32 cellular contexts compared by ENCODE assay signal in the genomic region with DNA sequence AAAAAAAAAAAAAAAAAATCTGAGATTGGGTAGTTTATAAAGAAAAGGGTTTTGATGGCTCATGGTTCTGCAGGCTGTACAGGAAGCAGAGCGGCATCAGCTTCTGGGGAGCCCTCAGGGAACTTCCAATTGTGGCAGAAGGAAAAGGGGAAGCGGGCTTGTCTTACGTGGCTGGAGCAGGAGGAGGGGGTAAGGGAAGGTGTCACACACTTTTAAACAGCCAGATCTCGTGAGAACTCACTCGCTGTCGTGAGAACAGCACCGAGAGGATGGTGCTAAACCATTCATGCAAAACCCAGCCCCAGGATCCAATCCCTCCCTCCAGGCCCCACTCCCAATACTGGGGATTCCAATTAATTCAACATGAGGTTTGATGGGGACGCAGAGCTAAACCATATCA.
"Had no signal": no experiment of that assay in that cellular context is flagged by ENCODE, and none has a peak within 500 bp of the region (broad histone marks: within the 10 kb centered on the region; RNA-seq: fewer than 3 reads in every experiment).

No MANE protein-coding gene starts in this region.

- H3K9me3 Mint-ChIP-seq: activated B cell treated with CpG ODN at 0.5 μM for 24 hours; activated CD4-positive, alpha-beta memory T cell treated with anti-CD3 and anti-CD28 coated beads for 36 hours; activated CD4-positive, alpha-beta T cell treated with anti-CD3 and anti-CD28 coated beads, Interleukin-2, amount 10 ng/mL, durations not matched to agents 24 days and 14 days; activated CD8-positive, alpha-beta T cell treated with anti-CD3 and anti-CD28 coated beads for 36 hours; activated naive CD4-positive, alpha-beta T cell treated with anti-CD3 and anti-CD28 coated beads for 36 hours; activated naive CD4-positive, alpha-beta T cell treated with anti-CD3 and anti-CD28 coated beads, Interleukin-2, amount 50 U/mL, for 72 hours; activated naive CD8-positive, alpha-beta T cell treated with anti-CD3 and anti-CD28 coated beads for 36 hours; activated T-cell treated with anti-CD3 and anti-CD28 coated beads, Interleukin-2, amount 50 U/mL, for 4 hours; activated T-cell treated with anti-CD3 and anti-CD28 coated beads, Interleukin-2, amount 50 U/mL, for 72 hours; activated T-helper 1 cell treated with anti-CD3 and anti-CD28 coated beads, Interleukin-12 subunit alpha, Interleukin-12 subunit beta, Interleukin-2, Interleukin-4 antibody, amounts not matched to agents 30 ng/mL and 10 ng/mL and 1 ng/mL, durations not matched to agents 14 hours and 24 hours and 36 hours; activated T-helper 17 cell treated with anti-CD3 and anti-CD28 coated beads, Interleukin-2, amount 50 U/mL, for 72 hours; T-helper 1 cell treated with Interleukin-12 subunit alpha and Interleukin-12 subunit beta and Interleukin-4 antibody, amounts not matched to agents 30 μg/mL and 1 μg/mL, for 36 hours; T-helper 2 cell treated with Interferon-gamma antibody and Interleukin-4, amounts not matched to agents 5 μg/mL and 100 μg/mL, for 36 hours had no signal

- DNase-seq: activated B cell treated with CpG ODN at 0.5 μM for 24 hours; activated CD4-positive, alpha-beta memory T cell treated with anti-CD3 and anti-CD28 coated beads for 36 hours; activated CD4-positive, alpha-beta T cell treated with anti-CD3 and anti-CD28 coated beads for 4 hours; activated CD4-positive, alpha-beta T cell treated with anti-CD3 and anti-CD28 coated beads, Interleukin-2, amount 10 ng/mL, durations not matched to agents 24 days and 14 days; activated CD4-positive, alpha-beta T cell treated with anti-CD3 and anti-CD28 coated beads, Interleukin-2, amount 50 U/mL, for 1 hour; activated CD4-positive, alpha-beta T cell treated with anti-CD3 and anti-CD28 coated beads, Interleukin-2, amount 50 U/mL, for 4 hours; activated CD4-positive, CD25-positive, alpha-beta regulatory T cell treated with anti-CD3 and anti-CD28 coated beads, Interleukin-2, amount 50 U/mL, for 72 hours; activated CD8-positive, alpha-beta memory T cell treated with anti-CD3 and anti-CD28 coated beads, Interleukin-2, amount 50 U/mL, for 4 hours; activated CD8-positive, alpha-beta T cell treated with anti-CD3 and anti-CD28 coated beads for 36 hours; activated effector memory CD4-positive, alpha-beta T cell treated with anti-CD3 and anti-CD28 coated beads, Interleukin-2, amount 50 U/mL, for 16 hours; activated gamma-delta T cell treated with Interleukin-2 at 50 U/mL for 16 hours; activated naive CD4-positive, alpha-beta T cell; activated naive CD4-positive, alpha-beta T cell treated with anti-CD3 and anti-CD28 coated beads for 36 hours; activated naive CD4-positive, alpha-beta T cell treated with anti-CD3 and anti-CD28 coated beads, Interleukin-2, amount 50 U/mL, for 16 hours; activated naive CD8-positive, alpha-beta T cell treated with anti-CD3 and anti-CD28 coated beads for 36 hours; activated T-cell treated with anti-CD3 and anti-CD28 coated beads for 4 hours; activated T-cell treated with anti-CD3 and anti-CD28 coated beads, Interleukin-2, amount 50 U/mL, for 1 hour; activated T-cell treated with anti-CD3 and anti-CD28 coated beads, Interleukin-2, amount 50 U/mL, for 4 hours; activated T-cell treated with anti-CD3 and anti-CD28 coated beads, Interleukin-2, amount 50 U/mL, for 72 hours; adrenal gland; amniotic stem cell; body of pancreas; brain microvascular endothelial cell; central memory CD4-positive, alpha-beta T cell; T-helper 1 cell; T-helper 2 cell; T-helper 9 cell had no signal

- ATAC-seq: activated CD8-positive, alpha-beta T cell treated with anti-CD3 and anti-CD28 coated beads for 36 hours; activated naive CD4-positive, alpha-beta T cell treated with anti-CD3 and anti-CD28 coated beads, Interleukin-2, amount 50 U/mL, for 72 hours; activated T-cell treated with anti-CD3 and anti-CD28 coated beads, Interleukin-2, amount 50 U/mL, for 4 hours; activated T-cell treated with anti-CD3 and anti-CD28 coated beads, Interleukin-2, amount 50 U/mL, for 72 hours; activated T-helper 17 cell treated with anti-CD3 and anti-CD28 coated beads, Interleukin-2, amount 50 U/mL, for 72 hours; body of pancreas had no signal

- H3K36me3 Mint-ChIP-seq: activated CD4-positive, alpha-beta memory T cell treated with anti-CD3 and anti-CD28 coated beads for 36 hours; activated naive CD4-positive, alpha-beta T cell treated with anti-CD3 and anti-CD28 coated beads, Interleukin-2, amount 50 U/mL, for 72 hours; activated naive CD8-positive, alpha-beta T cell treated with anti-CD3 and anti-CD28 coated beads for 36 hours had no signal

- H3K27ac Mint-ChIP-seq: activated B cell treated with CpG ODN at 0.5 μM for 24 hours; activated CD4-positive, alpha-beta memory T cell treated with anti-CD3 and anti-CD28 coated beads for 36 hours; activated CD4-positive, alpha-beta T cell treated with anti-CD3 and anti-CD28 coated beads, Interleukin-2, amount 10 ng/mL, durations not matched to agents 24 days and 14 days; activated CD8-positive, alpha-beta T cell treated with anti-CD3 and anti-CD28 coated beads for 36 hours; activated naive CD4-positive, alpha-beta T cell treated with anti-CD3 and anti-CD28 coated beads for 36 hours; activated naive CD4-positive, alpha-beta T cell treated with anti-CD3 and anti-CD28 coated beads, Interleukin-2, amount 50 U/mL, for 72 hours; activated naive CD8-positive, alpha-beta T cell treated with anti-CD3 and anti-CD28 coated beads for 36 hours; activated T-cell treated with anti-CD3 and anti-CD28 coated beads, Interleukin-2, amount 50 U/mL, for 72 hours; activated T-helper 1 cell treated with anti-CD3 and anti-CD28 coated beads, Interleukin-12 subunit alpha, Interleukin-12 subunit beta, Interleukin-2, Interleukin-4 antibody, amounts not matched to agents 30 ng/mL and 10 ng/mL and 1 ng/mL, durations not matched to agents 14 hours and 24 hours and 36 hours; activated T-helper 17 cell treated with anti-CD3 and anti-CD28 coated beads, Interleukin-2, amount 50 U/mL, for 72 hours; T-helper 1 cell treated with Interleukin-12 subunit alpha and Interleukin-12 subunit beta and Interleukin-4 antibody, amounts not matched to agents 30 μg/mL and 1 μg/mL, for 36 hours; T-helper 2 cell treated with Interferon-gamma antibody and Interleukin-4, amounts not matched to agents 5 μg/mL and 100 μg/mL, for 36 hours had no signal

- H3K4me3 Mint-ChIP-seq: activated B cell treated with CpG ODN at 0.5 μM for 24 hours; activated CD4-positive, alpha-beta memory T cell treated with anti-CD3 and anti-CD28 coated beads for 36 hours; activated CD4-positive, alpha-beta T cell treated with anti-CD3 and anti-CD28 coated beads, Interleukin-2, amount 10 ng/mL, durations not matched to agents 24 days and 14 days; activated CD8-positive, alpha-beta T cell treated with anti-CD3 and anti-CD28 coated beads for 36 hours; activated naive CD4-positive, alpha-beta T cell treated with anti-CD3 and anti-CD28 coated beads for 36 hours; activated naive CD8-positive, alpha-beta T cell treated with anti-CD3 and anti-CD28 coated beads for 36 hours; activated T-cell treated with anti-CD3 and anti-CD28 coated beads, Interleukin-2, amount 50 U/mL, for 4 hours; activated T-cell treated with anti-CD3 and anti-CD28 coated beads, Interleukin-2, amount 50 U/mL, for 72 hours; activated T-helper 1 cell treated with anti-CD3 and anti-CD28 coated beads, Interleukin-12 subunit alpha, Interleukin-12 subunit beta, Interleukin-2, Interleukin-4 antibody, amounts not matched to agents 30 ng/mL and 10 ng/mL and 1 ng/mL, durations not matched to agents 14 hours and 24 hours and 36 hours; activated T-helper 17 cell treated with anti-CD3 and anti-CD28 coated beads, Interleukin-2, amount 50 U/mL, for 72 hours; T-helper 1 cell treated with Interleukin-12 subunit alpha and Interleukin-12 subunit beta and Interleukin-4 antibody, amounts not matched to agents 30 μg/mL and 1 μg/mL, for 36 hours; T-helper 2 cell treated with Interferon-gamma antibody and Interleukin-4, amounts not matched to agents 5 μg/mL and 100 μg/mL, for 36 hours had no signal

- H3K27me3 Mint-ChIP-seq: activated B cell treated with CpG ODN at 0.5 μM for 24 hours; activated CD4-positive, alpha-beta memory T cell treated with anti-CD3 and anti-CD28 coated beads for 36 hours; activated CD4-positive, alpha-beta T cell treated with anti-CD3 and anti-CD28 coated beads, Interleukin-2, amount 10 ng/mL, durations not matched to agents 24 days and 14 days; activated CD8-positive, alpha-beta T cell treated with anti-CD3 and anti-CD28 coated beads for 36 hours; activated naive CD8-positive, alpha-beta T cell treated with anti-CD3 and anti-CD28 coated beads for 36 hours; activated T-helper 17 cell treated with anti-CD3 and anti-CD28 coated beads, Interleukin-2, amount 50 U/mL, for 72 hours had no signal

- H3K4me1 Mint-ChIP-seq: activated B cell treated with CpG ODN at 0.5 μM for 24 hours; activated CD4-positive, alpha-beta T cell treated with anti-CD3 and anti-CD28 coated beads, Interleukin-2, amount 10 ng/mL, durations not matched to agents 24 days and 14 days; activated naive CD8-positive, alpha-beta T cell treated with anti-CD3 and anti-CD28 coated beads for 36 hours; activated T-helper 17 cell treated with anti-CD3 and anti-CD28 coated beads, Interleukin-2, amount 50 U/mL, for 72 hours had no signal
